In the genomic region with DNA sequence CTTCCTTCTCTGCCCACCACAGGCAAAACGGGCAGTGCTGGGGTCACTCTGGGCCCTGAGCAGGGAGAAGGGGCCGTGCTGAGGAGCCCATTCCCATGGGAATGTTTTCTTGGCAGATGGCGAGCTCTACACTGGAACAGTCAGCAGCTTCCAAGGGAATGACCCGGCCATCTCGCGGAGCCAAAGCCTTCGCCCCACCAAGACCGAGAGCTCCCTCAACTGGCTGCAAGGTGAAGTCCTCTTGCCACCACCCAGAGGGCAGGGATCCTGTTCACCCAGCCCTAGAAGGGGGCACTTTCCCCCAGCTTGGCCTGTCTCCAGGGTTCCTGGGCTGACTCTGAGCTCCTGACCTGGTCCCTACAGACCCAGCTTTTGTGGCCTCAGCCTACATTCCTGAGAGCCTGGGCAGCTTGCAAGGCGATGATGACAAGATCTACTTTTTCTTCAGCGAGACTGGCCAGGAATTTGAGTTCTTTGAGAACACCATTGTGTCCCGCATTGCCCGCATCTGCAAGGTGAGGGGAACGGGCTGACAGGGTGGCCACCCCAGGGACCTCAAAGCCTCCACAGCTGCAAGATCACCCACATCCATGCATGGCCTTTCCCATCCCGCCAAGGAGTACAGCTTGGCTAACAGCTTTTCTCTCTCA, we compare ENCODE assay signal across 8 cellular contexts. TPM values are rescaled to one million over a fixed set of nuclear protein-coding genes. Genes with fewer than 3 reads are reported as not detected.
A peak's percentile ranks its signal among the peaks of the same experiment; 100 is the strongest.
DNase-seq lines count a peak whose midpoint lies in the region; ATAC-seq and TF ChIP-seq lines count a peak whose summit lies in the region.

No MANE protein-coding gene starts in this region.

- H3K27me3 ChIP-seq in RWPE2 (ENCODE audit: insufficient read depth, poor library complexity, severe bottlenecking): no peaks in the 10 kb centered on the region
- H3K27me3 ChIP-seq in lung (ENCODE audit: control insufficient read depth, insufficient read depth): no peaks in the 10 kb centered on the region
- H3K27me3 ChIP-seq in tibial nerve: no peaks in the 10 kb centered on the region

- no peak for TF ChIP-seq EP300 in Ishikawa (IDR thresholded peaks at IDR 0.05; ENCODE audit: borderline replicate concordance)
- peak in 1 of 2 donors; percentile 75 for TF ChIP-seq EP300 in tibial nerve (IDR thresholded peaks at IDR 0.05)

- H3K4me3 ChIP-seq in RWPE2 (ENCODE audit: severe bottlenecking): no peak overlapping the region
- no peak overlapping the region for H3K4me3 ChIP-seq in lung
- H3K4me3 ChIP-seq in tibial nerve: no peak overlapping the region

- H3K9me3 ChIP-seq in RWPE2 (ENCODE audit: severe bottlenecking): no peaks in the 10 kb centered on the region
- no peaks in the 10 kb centered on the region for H3K9me3 ChIP-seq in lung (ENCODE audit: control insufficient read depth in 2 of 2, insufficient read depth in 1 of 2, low read length in 1 of 2)
- H3K9me3 ChIP-seq in tibial nerve: no peaks in the 10 kb centered on the region

- 56 to 67% methylated on average over 14 of the region's 14 CpGs for WGBS in lung, 2 donors
- 22 to 30% methylated on average over 14 of the region's 14 CpGs for WGBS in tibial nerve, 2 donors

- peak; percentile 61 for ATAC-seq in RWPE2 (ENCODE audit: low read depth)
- ATAC-seq in lung (ENCODE audit: insufficient read depth, low FRiP score): peak; percentile 59
- ATAC-seq in GM18519 (IDR thresholded peaks at IDR 0.05; ENCODE audit: low FRiP score, unreplicated experiment): no peak

- peak; percentile 96 for TF ChIP-seq RAD21 in Ishikawa (IDR thresholded peaks at IDR 0.05; ENCODE audit: low read depth)

- TF ChIP-seq CTCF in RWPE2 (IDR thresholded peaks at IDR 0.05; ENCODE audit: poor library complexity, severe bottlenecking) (peak; percentile 84), lung (IDR thresholded peaks at IDR 0.05; ENCODE audit: control extremely low read depth, extremely low read depth) (peak; percentile 45), tibial nerve (IDR thresholded peaks at IDR 0.05) (peak; percentile 71 to 87 (median 80))

- DNase-seq in NCI-H1436 (lab: John Stamatoyannopoulos, UW) (peak; percentile 34), NCI-H1436 treated with DMSO at 0.1 percent for 48 hours (lab: John Stamatoyannopoulos, UW) (no peak), RWPE2 (ENCODE audit: low spot score) (no peak), ecto neural progenitor cell (ENCODE audit: low spot score) (peak; percentile 72), lung (ENCODE audit: low spot score) (peak; percentile 74), tibial nerve (ENCODE audit: low spot score in 2 of 2) (peak; percentile 63 to 69)

- H3K4me1 ChIP-seq in RWPE2 (ENCODE audit: insufficient read depth, poor library complexity, severe bottlenecking) (no peaks in the 10 kb centered on the region), lung (ENCODE audit: control insufficient read depth in 2 of 2, insufficient read depth in 2 of 2, low read length in 2 of 2) (peaks cover 0 to 2% of the 10 kb centered on the region in 2 donors), tibial nerve (peaks cover 0 to 29% (median 22%) of the 10 kb centered on the region in 4 donors)

- H3K27ac ChIP-seq in RWPE2 (ENCODE audit: poor library complexity, severe bottlenecking) (no peak overlapping the region), lung (ENCODE audit: low read depth in 1 of 2, low read length in 1 of 2) (peak overlapping the region in 1 of 2 donors; percentile 53), tibial nerve (peak overlapping the region; percentile 64 to 87 (median 72))

- H3K36me3 ChIP-seq in RWPE2 (ENCODE audit: low read depth) (peaks cover 100% of the 10 kb centered on the region), lung (ENCODE audit: control insufficient read depth in 2 of 2, insufficient read depth in 2 of 2, low read length in 2 of 2) (peaks cover 0 to 30% of the 10 kb centered on the region in 2 donors), tibial nerve (peaks cover 2 to 77% (median 40%) of the 10 kb centered on the region in 3 donors)

- no peak for TF ChIP-seq POLR2A in tibial nerve (IDR thresholded peaks at IDR 0.05)

TF ChIP-seq in Ishikawa, 13 proteins besides CTCF, POLR2A, EP300 and RAD21:
- TF ChIP-seq CEBPB (IDR thresholded peaks at IDR 0.05) (no peak), NFIC (IDR thresholded peaks at IDR 0.05) (0 out of 2 replicates have a peak, but pooled peaks have one; percentile 49)

RNA-seq across cellular contexts. Expression of a gene that starts 12.4 kb away (rescaled TPM):
- total RNA-seq in lung: 100 to 1,000 TPM in 1 of 2 donors, 10 to 100 TPM in 1; 38.2 to 116 TPM
- polyA plus RNA-seq in lung: 100 to 1,000 TPM; 142 to 189 TPM
- 10 to 100 TPM; 27.5 to 48.1 (median 37.8) TPM for total RNA-seq in tibial nerve

RNA-seq across cellular contexts. Expression of a gene that starts 12.6 kb away (rescaled TPM):
- total RNA-seq in lung (10 to 100 TPM in 1 of 2 donors, 1 to 10 TPM in 1; 6.0 to 11.0 TPM), tibial nerve (1 to 10 TPM; 1.4 to 6.9 (median 4.9) TPM)
- 1 to 10 TPM; 3.4 to 4.4 TPM for polyA plus RNA-seq in lung

RNA-seq across cellular contexts. Expression of a gene that starts 20.2 kb away (rescaled TPM):
- 10 to 100 TPM; 59.1 to 87.5 TPM for total RNA-seq in lung
- 10 to 100 TPM; 24.0 to 80.4 TPM for polyA plus RNA-seq in lung
- 100 to 1,000 TPM in 1 of 4 donors, 10 to 100 TPM in 3; 43.1 to 104 (median 59.0) TPM for total RNA-seq in tibial nerve

RNA-seq across cellular contexts. Expression of a gene that starts 28.0 kb away (rescaled TPM):
- total RNA-seq in lung (1 to 10 TPM in 1 of 2 donors, under 1 TPM in 1; 0.34 to 1.4 TPM), tibial nerve (under 1 TPM in 1 of 4 donors, not detected in 3; 0.60 TPM)
- under 1 TPM; 0.11 to 0.12 TPM for polyA plus RNA-seq in lung

RNA-seq across cellular contexts. Expression of a gene that starts 44.1 kb away (rescaled TPM):
- total RNA-seq in lung (10 to 100 TPM; 85.2 to 89.2 TPM), tibial nerve (10 to 100 TPM; 70.1 to 90.0 (median 74.6) TPM)
- polyA plus RNA-seq in lung: 10 to 100 TPM; 55.2 to 57.3 TPM

Comparison
In these comparisons a context has a peak if more than half of its experiments do, and no peak if none do; other contexts are left out.
1. DNase-seq: peak in NCI-H1436 (single experiment), ecto neural progenitor cell (single experiment), lung (single experiment) and tibial nerve (2 of 2); none in NCI-H1436 treated with DMSO at 0.1 percent for 48 hours (single experiment) and RWPE2 (single experiment).
2. Peak in every context shown above with its lines, with median percentiles within 50 percentile points of each other: CTCF ChIP-seq.